ENCODE assay signal across 7 cellular contexts in the genomic region with DNA sequence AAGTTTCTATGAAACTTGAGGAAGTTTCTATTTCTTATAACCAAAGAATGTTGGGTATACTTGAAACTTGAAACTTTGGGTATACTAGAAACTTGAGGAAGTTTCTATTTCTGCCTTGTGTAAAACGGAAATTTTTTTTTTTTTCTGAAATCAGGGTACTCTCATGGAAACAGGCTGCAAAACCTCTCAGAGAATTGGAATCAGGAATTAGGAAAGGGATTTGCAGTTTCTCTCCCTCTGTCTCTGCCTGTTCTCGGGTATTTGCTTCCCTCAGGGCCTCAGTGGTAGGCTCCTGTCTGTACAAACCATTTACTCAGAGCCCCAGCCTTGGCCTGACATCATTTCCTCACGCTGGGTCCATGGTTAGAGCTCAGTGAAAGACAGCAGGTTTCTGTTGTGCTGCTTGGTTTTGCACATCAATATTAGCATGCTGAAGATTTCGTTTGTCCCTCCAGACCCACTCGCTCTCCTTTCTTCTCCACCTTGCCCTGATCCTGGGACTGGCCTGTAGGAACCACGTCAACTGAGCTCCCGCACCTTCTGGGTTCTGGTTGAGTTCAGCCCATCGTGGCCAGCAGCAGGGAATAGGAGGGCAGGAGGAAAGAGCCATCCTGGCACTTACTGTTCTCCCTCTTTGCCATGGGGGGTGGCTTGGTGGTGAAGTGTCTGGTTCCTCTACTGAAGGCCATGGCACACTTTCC.
DNase-seq lines count a peak whose midpoint lies in the region; ATAC-seq and TF ChIP-seq lines count a peak whose summit lies in the region.

No MANE protein-coding gene starts in this region.

- DNase-seq in SK-N-MC (ENCODE audit: low read depth, low spot score) (peak; percentile 56), cerebellar cortex (ENCODE audit: low spot score) (peak; percentile 70), natural killer cell (no peak), HT-29 (ENCODE audit: low spot score) (no peak), H7 (no peak)

- ATAC-seq in GM18907 (IDR thresholded peaks at IDR 0.05; ENCODE audit: unreplicated experiment) (peak; percentile 69), HG02973 (IDR thresholded peaks at IDR 0.05; ENCODE audit: unreplicated experiment) (peak; percentile 74), natural killer cell (peak; percentile 73 to 92 (median 85))

- H3K27me3 Mint-ChIP-seq in natural killer cell (ENCODE audit: low read depth in 2 of 2) = no peaks in the 10 kb centered on the region

- H3K4me3 Mint-ChIP-seq in natural killer cell = peak overlapping the region; percentile 13

- TF ChIP-seq CTCF in natural killer cell (IDR thresholded peaks at IDR 0.05) = no peak

- H3K36me3 ChIP-seq in SK-N-MC (ENCODE audit: insufficient read depth, low read length) = no peaks in the 10 kb centered on the region
- no peaks in the 10 kb centered on the region for H3K36me3 ChIP-seq in H7 (replicated peaks; ENCODE audit: control insufficient read depth, insufficient read depth, low read length)

- H3K27ac Mint-ChIP-seq in natural killer cell = peak overlapping the region; percentile 83 to 88

- H3K9me3 Mint-ChIP-seq in natural killer cell = no peaks in the 10 kb centered on the region

- H3K27me3 ChIP-seq in H7 (ENCODE audit: control insufficient read depth, insufficient read depth, low read length) = no peaks in the 10 kb centered on the region

- peaks cover 34 to 57% of the 10 kb centered on the region in 2 donors for H3K4me1 Mint-ChIP-seq in natural killer cell

- H3K27ac ChIP-seq in SK-N-MC = peak overlapping the region; percentile 99

- peak overlapping the region; percentile 44 for H3K4me3 ChIP-seq in SK-N-MC
- H3K4me3 ChIP-seq in H7 (ENCODE audit: insufficient read depth, low read depth, low read length) = no peak overlapping the region

- H3K9me3 ChIP-seq in SK-N-MC (ENCODE audit: low read depth, low read length) = no peaks in the 10 kb centered on the region

- H3K36me3 Mint-ChIP-seq in natural killer cell = no peaks in the 10 kb centered on the region

- peak overlapping the region; percentile 54 for H3K9ac ChIP-seq in SK-N-MC (ENCODE audit: insufficient read length)

- intact Hi-C loops in natural killer cell (cut with micrococcal nuclease) = loop anchor here (5.0 kb wide), 1 partner anchor 38 kb away; no protein-coding TSS in a partner anchor

Comparison
In these comparisons a context has a peak if more than half of its experiments do, and no peak if none do; other contexts are left out.
1. DNase-seq: peak in SK-N-MC (single experiment) and cerebellar cortex (single experiment); none in natural killer cell (single experiment), HT-29 (single experiment) and H7 (single experiment).
2. Peak in every context shown above with its lines, with median percentiles within 50 percentile points of each other: ATAC-seq.